10 cellular contexts compared by ENCODE assay signal in genomic region chr22:50011447-50012200, GRCh38. TPM values are rescaled to one million over a fixed set of nuclear protein-coding genes. Genes with fewer than 3 reads are reported as not detected.
DNase-seq lines count a peak whose midpoint lies in the region; ATAC-seq and TF ChIP-seq lines count a peak whose summit lies in the region.
"Had no signal": no experiment of that assay in that cellular context is flagged by ENCODE, and none has a peak within 500 bp of the region (broad histone marks: within the 10 kb centered on the region; RNA-seq: fewer than 3 reads in every experiment).

No MANE protein-coding gene starts in this region.

- H4K91ac ChIP-seq in mesenchymal stem cell (ENCODE audit: low read length): no peak overlapping the region

- H3K36me3 Mint-ChIP-seq in CD4-positive, alpha-beta T cell (ENCODE audit: low read depth): no peaks in the 10 kb centered on the region
- H3K36me3 Mint-ChIP-seq in activated CD4-positive, alpha-beta memory T cell treated with anti-CD3 and anti-CD28 coated beads, Interleukin-2, amount 10 ng/mL, durations not matched to agents 7 days and 5 days (ENCODE audit: low read depth): no peaks in the 10 kb centered on the region

- no peak overlapping the region for H3K4me2 ChIP-seq in mesenchymal stem cell (ENCODE audit: low read length, poor library complexity, severe bottlenecking)

- H3K4me3 Mint-ChIP-seq in CD4-positive, alpha-beta T cell: peak overlapping the region; percentile 51
- no peak overlapping the region for H3K4me3 Mint-ChIP-seq in activated CD4-positive, alpha-beta memory T cell treated with anti-CD3 and anti-CD28 coated beads, Interleukin-2, amount 10 ng/mL, durations not matched to agents 7 days and 5 days

- ATAC-seq in CD4-positive, alpha-beta T cell (ENCODE audit: poor library complexity): no peak
- ATAC-seq in GM19023 (IDR thresholded peaks at IDR 0.05; ENCODE audit: unreplicated experiment): no peak
- ATAC-seq in GM18502 (IDR thresholded peaks at IDR 0.05; ENCODE audit: poor library complexity, unreplicated experiment): no peak

- H3K4me1 ChIP-seq in mesenchymal stem cell (ENCODE audit: control insufficient read depth, insufficient read depth, low read depth, low read length) (peaks cover 9% of the 10 kb centered on the region), esophagus muscularis mucosa (peaks cover 7 to 32% (median 22%) of the 10 kb centered on the region in 4 donors)

- H3K14ac ChIP-seq in mesenchymal stem cell (ENCODE audit: low read length in 2 of 2): no peak overlapping the region

- WGBS in mesenchymal stem cell: 43% methylated on average over 17 of the region's 17 CpGs
- 54% methylated on average over 16 of the region's 17 CpGs for WGBS in esophagus muscularis mucosa

- H3K36me3 ChIP-seq in mesenchymal stem cell (ENCODE audit: control insufficient read depth in 1 of 2, insufficient read depth in 2 of 2, low read depth in 1 of 2, low read length in 2 of 2) (no peaks in the 10 kb centered on the region), esophagus muscularis mucosa (no peaks in the 10 kb centered on the region)

- intact Hi-C loops in CD4-positive, alpha-beta T cell (cut with DNase I, micrococcal nuclease): no loop called here
- intact Hi-C loops in esophagus muscularis mucosa (cut with DNase I): no loop called here

- no peak overlapping the region for H3K9ac ChIP-seq in mesenchymal stem cell (ENCODE audit: low read length)

- peaks cover 26% of the 10 kb centered on the region for H3K27me3 Mint-ChIP-seq in CD4-positive, alpha-beta T cell
- peaks cover 19% of the 10 kb centered on the region for H3K27me3 Mint-ChIP-seq in activated CD4-positive, alpha-beta memory T cell treated with anti-CD3 and anti-CD28 coated beads, Interleukin-2, amount 10 ng/mL, durations not matched to agents 7 days and 5 days

- CTCF ChIA-PET in CD4-positive, alpha-beta T cell (lab: Charles Lee): interaction anchor here (1.0 to 1.2 kb wide), 2 partner anchors 19 to 81 kb away, joined by 3 read pairs; no protein-coding TSS in a partner anchor
- CTCF ChIA-PET in activated CD4-positive, alpha-beta memory T cell treated with anti-CD3 and anti-CD28 coated beads, Interleukin-2, amount 10 ng/mL, durations not matched to agents 7 days and 5 days (lab: Charles Lee): no interaction called here

- peaks cover 10% of the 10 kb centered on the region for H3K4me1 Mint-ChIP-seq in CD4-positive, alpha-beta T cell (ENCODE audit: low read depth)
- peaks cover 23% of the 10 kb centered on the region for H3K4me1 Mint-ChIP-seq in activated CD4-positive, alpha-beta memory T cell treated with anti-CD3 and anti-CD28 coated beads, Interleukin-2, amount 10 ng/mL, durations not matched to agents 7 days and 5 days

- no peak overlapping the region for H3K18ac ChIP-seq in mesenchymal stem cell (ENCODE audit: low read depth in 1 of 2, low read length in 2 of 2)

- peak overlapping the region; percentile 65 for H4K8ac ChIP-seq in mesenchymal stem cell (ENCODE audit: low read length)

- no peak overlapping the region for H3K27ac ChIP-seq in CD4-positive, alpha-beta T cell (ENCODE audit: low read depth, low read length)
- H3K27ac ChIP-seq in mesenchymal stem cell (ENCODE audit: low read length, poor library complexity, severe bottlenecking) (no peak overlapping the region), esophagus muscularis mucosa (replicated peaks in 1 of 4) (no peak overlapping the region)

- H2BK5ac ChIP-seq in mesenchymal stem cell (ENCODE audit: low read depth, low read length, poor library complexity, severe bottlenecking): no peak overlapping the region

- TF ChIP-seq CTCF in CD4-positive, alpha-beta T cell (IDR thresholded peaks at IDR 0.05): no peak
- no peak for TF ChIP-seq CTCF in esophagus muscularis mucosa (IDR thresholded peaks at IDR 0.05)

- peaks cover 16% of the 10 kb centered on the region for H3K27me3 ChIP-seq in CD4-positive, alpha-beta T cell (ENCODE audit: control insufficient read depth, insufficient read depth, low read length)
- peaks cover 65 to 73% of the 10 kb centered on the region in 2 experiments for H3K27me3 ChIP-seq in mesenchymal stem cell (ENCODE audit: control insufficient read depth in 1 of 2, insufficient read depth in 1 of 2, low read length in 2 of 2)
- peaks cover 4 to 78% (median 66%) of the 10 kb centered on the region in 4 donors for H3K27me3 ChIP-seq in esophagus muscularis mucosa

- H2AFZ ChIP-seq in mesenchymal stem cell (ENCODE audit: low read depth, low read length): no peak overlapping the region

- no peak overlapping the region for H2BK120ac ChIP-seq in mesenchymal stem cell (ENCODE audit: low read depth, low read length)

- POLR2A ChIA-PET in CD4-positive, alpha-beta T cell (lab: Charles Lee): no interaction called here
- POLR2A ChIA-PET in activated CD4-positive, alpha-beta memory T cell treated with anti-CD3 and anti-CD28 coated beads, Interleukin-2, amount 10 ng/mL, durations not matched to agents 7 days and 5 days (lab: Charles Lee): interaction anchor here (1.2 kb wide), 1 partner anchor 9 kb away, joined by 3 read pairs; no protein-coding TSS in a partner anchor

- H3K9me3 ChIP-seq in CD4-positive, alpha-beta T cell (ENCODE audit: control insufficient read depth, low read length): no peaks in the 10 kb centered on the region
- H3K9me3 ChIP-seq in mesenchymal stem cell (ENCODE audit: control insufficient read depth, low read length) (no peaks in the 10 kb centered on the region), esophagus muscularis mucosa (no peaks in the 10 kb centered on the region)

- no peak overlapping the region for H2BK15ac ChIP-seq in mesenchymal stem cell (ENCODE audit: low read depth, poor library complexity, severe bottlenecking)

- no peak overlapping the region for H2BK12ac ChIP-seq in mesenchymal stem cell (ENCODE audit: low read length in 2 of 2)

- DNase-seq in CD4-positive, alpha-beta T cell: no peak
- DNase-seq in DMS79 (lab: John Stamatoyannopoulos, UW) (peak; percentile 66), mesenchymal stem cell (no peak), esophagus muscularis mucosa (ENCODE audit: extremely low spot score) (no peak), SIG-M5 (lab: John Stamatoyannopoulos, UW) (no peak)
- DNase-seq in activated CD4-positive, alpha-beta memory T cell treated with anti-CD3 and anti-CD28 coated beads, Interleukin-2, amount 10 ng/mL, durations not matched to agents 7 days and 5 days: no peak
- DNase-seq: NCI-H1105 treated with DMSO at 0.1 percent for 48 hours, OCI-M1 had no signal

- H3K4ac ChIP-seq in mesenchymal stem cell (ENCODE audit: low read depth in 1 of 2, low read length in 2 of 2): no peak overlapping the region

- no peak for TF ChIP-seq EP300 in esophagus muscularis mucosa (IDR thresholded peaks at IDR 0.05)

- H3K79me1 ChIP-seq in mesenchymal stem cell (replicated peaks; ENCODE audit: low read length, poor library complexity, severe bottlenecking): no peaks in the 10 kb centered on the region

- H3K27ac Mint-ChIP-seq in CD4-positive, alpha-beta T cell: no peak overlapping the region
- peak overlapping the region; percentile 61 for H3K27ac Mint-ChIP-seq in activated CD4-positive, alpha-beta memory T cell treated with anti-CD3 and anti-CD28 coated beads, Interleukin-2, amount 10 ng/mL, durations not matched to agents 7 days and 5 days

- no peak overlapping the region for H2AK5ac ChIP-seq in mesenchymal stem cell (ENCODE audit: low read length, severe bottlenecking)

- H3K4me3 ChIP-seq in mesenchymal stem cell (ENCODE audit: insufficient read depth in 1 of 2, low read depth in 1 of 2, low read length in 2 of 2) (no peak overlapping the region), esophagus muscularis mucosa (no peak overlapping the region)

- TF ChIP-seq POLR2A in esophagus muscularis mucosa (IDR thresholded peaks at IDR 0.05; ENCODE audit: low read depth): no peak

- no peaks in the 10 kb centered on the region for H3K9me3 Mint-ChIP-seq in CD4-positive, alpha-beta T cell
- no peaks in the 10 kb centered on the region for H3K9me3 Mint-ChIP-seq in activated CD4-positive, alpha-beta memory T cell treated with anti-CD3 and anti-CD28 coated beads, Interleukin-2, amount 10 ng/mL, durations not matched to agents 7 days and 5 days

- H3K23ac ChIP-seq in mesenchymal stem cell (ENCODE audit: low read length in 2 of 2): no peak overlapping the region

RNA-seq across cellular contexts. Expression of gene IL17REL, which starts 0.9 kb away (rescaled TPM):
- not detected for total RNA-seq in CD4-positive, alpha-beta T cell
- not detected for total RNA-seq in activated CD4-positive, alpha-beta memory T cell treated with anti-CD3 and anti-CD28 coated beads, Interleukin-2, amount 10 ng/mL, durations not matched to agents 7 days and 5 days
- 0.06 TPM for polyA plus RNA-seq in mesenchymal stem cell (2013, experiment 1 of 2)
- polyA plus RNA-seq in mesenchymal stem cell (2013, experiment 2 of 2): 0.08 TPM
- not detected for total RNA-seq in esophagus muscularis mucosa

RNA-seq across cellular contexts. Expression of gene TTLL8, which starts 46.5 kb away (rescaled TPM):
- not detected for total RNA-seq in CD4-positive, alpha-beta T cell
- total RNA-seq in activated CD4-positive, alpha-beta memory T cell treated with anti-CD3 and anti-CD28 coated beads, Interleukin-2, amount 10 ng/mL, durations not matched to agents 7 days and 5 days: not detected
- not detected for polyA plus RNA-seq in mesenchymal stem cell (2013, experiment 1 of 2)
- not detected for polyA plus RNA-seq in mesenchymal stem cell (2013, experiment 2 of 2)
- not detected for total RNA-seq in esophagus muscularis mucosa

RNA-seq across cellular contexts. Expression of gene PIM3, which starts 51.1 kb away (rescaled TPM):
- 100 to 1,000 TPM; 224 to 230 TPM for total RNA-seq in CD4-positive, alpha-beta T cell
- 10 to 100 TPM; 60.1 to 62.3 TPM for total RNA-seq in activated CD4-positive, alpha-beta memory T cell treated with anti-CD3 and anti-CD28 coated beads, Interleukin-2, amount 10 ng/mL, durations not matched to agents 7 days and 5 days
- 18.5 TPM for polyA plus RNA-seq in mesenchymal stem cell (2013, experiment 1 of 2)
- polyA plus RNA-seq in mesenchymal stem cell (2013, experiment 2 of 2): 17.6 TPM
- total RNA-seq in esophagus muscularis mucosa: 100 to 1,000 TPM in 1 of 4 donors, 10 to 100 TPM in 3; 36.1 to 106 (median 56.5) TPM
